ENCODE assay signal across 19 cellular contexts in the genomic region with DNA sequence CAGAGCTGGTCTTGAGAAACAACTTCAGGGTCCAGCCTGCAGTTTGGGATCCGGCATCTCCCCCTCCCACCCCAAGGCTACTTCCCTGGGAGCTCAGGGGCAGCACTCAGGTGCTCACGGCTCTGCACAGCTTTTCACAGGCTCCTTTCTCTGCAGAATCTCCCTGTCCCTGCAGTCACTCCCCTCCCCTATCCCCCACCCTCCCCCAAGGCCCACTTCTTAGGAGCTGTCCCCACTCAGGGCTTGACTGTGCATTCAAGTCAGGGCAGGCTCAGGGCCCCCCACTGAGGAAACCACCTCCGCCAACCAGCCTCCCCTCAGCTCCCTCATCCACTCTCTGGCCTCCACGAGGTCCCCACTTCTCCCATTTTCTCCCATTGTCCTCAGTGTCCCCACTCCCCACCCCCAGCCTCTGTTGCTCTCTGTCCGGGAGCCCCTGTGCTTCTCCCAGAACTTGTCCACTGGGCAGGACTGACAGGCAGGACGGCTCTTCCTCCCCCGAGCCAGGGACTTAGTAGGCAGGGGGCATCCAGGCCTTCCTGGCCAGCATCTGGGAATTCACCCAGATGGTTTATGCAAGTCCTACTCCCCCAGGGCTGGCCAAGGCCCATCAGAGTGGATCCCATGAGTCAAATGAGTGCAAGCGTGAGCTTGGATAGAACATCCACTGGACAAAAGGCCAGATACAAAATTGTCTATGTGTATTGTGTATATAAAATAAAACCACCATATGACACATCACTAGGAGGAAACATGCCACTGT. TPM values are rescaled to one million over a fixed set of nuclear protein-coding genes. Genes with fewer than 3 reads are reported as not detected.
DNase-seq lines count a peak whose midpoint lies in the region; ATAC-seq and TF ChIP-seq lines count a peak whose summit lies in the region.
"Had no signal": no experiment of that assay in that cellular context is flagged by ENCODE, and none has a peak within 500 bp of the region (broad histone marks: within the 10 kb centered on the region; RNA-seq: fewer than 3 reads in every experiment).

No MANE protein-coding gene starts in this region.

- TF ChIP-seq CTCF in Loucy (conservative IDR thresholded peaks at IDR 0.05; ENCODE audit: low read length) (no peak), fibroblast of mammary gland (conservative IDR thresholded peaks at IDR 0.05; ENCODE audit: control insufficient read depth, insufficient read depth, low read depth, low read length) (no peak), right lobe of liver (IDR thresholded peaks at IDR 0.05) (no peak), foreskin fibroblast (IDR thresholded peaks at IDR 0.05; ENCODE audit: low read depth, low read length) (no peak)

- H3K9me3 ChIP-seq in Loucy (ENCODE audit: insufficient read depth, low read depth, low read length), result no peaks in the 10 kb centered on the region
- H3K9me3 ChIP-seq in right lobe of liver, result no peaks in the 10 kb centered on the region

- no peaks in the 10 kb centered on the region for H3K9me3 Mint-ChIP-seq in natural killer cell treated with Interleukin-12 subunit alpha and Interleukin-12 subunit beta and Interleukin-15 and Interleukin-18, amount 100 ng/mL, for 72 hours
- H3K9me3 Mint-ChIP-seq: activated B cell treated with CpG ODN at 0.5 μM for 24 hours; CD8-positive, alpha-beta memory T cell; neural progenitor cell; T-helper 1 cell treated with Interleukin-12 subunit alpha and Interleukin-12 subunit beta and Interleukin-4 antibody, amounts not matched to agents 30 μg/mL and 1 μg/mL, for 36 hours had no signal

- H2AFZ ChIP-seq in Loucy (ENCODE audit: low read length), result no peak overlapping the region
- H2AFZ ChIP-seq: neural progenitor cell had no signal

- H4K20me1 ChIP-seq in Loucy (ENCODE audit: insufficient read depth, low read length, poor library complexity, severe bottlenecking), result no peaks in the 10 kb centered on the region

- no peaks in the 10 kb centered on the region for H3K27me3 Mint-ChIP-seq in natural killer cell treated with Interleukin-12 subunit alpha and Interleukin-12 subunit beta and Interleukin-15 and Interleukin-18, amount 100 ng/mL, for 72 hours
- H3K27me3 Mint-ChIP-seq: CD8-positive, alpha-beta memory T cell had no signal

- peak overlapping the region; percentile 53 for H3K4me3 ChIP-seq in Loucy (ENCODE audit: low read length, poor library complexity, severe bottlenecking)
- no peak overlapping the region for H3K4me3 ChIP-seq in fibroblast of mammary gland (ENCODE audit: control insufficient read depth, low read depth, low read length)
- H3K4me3 ChIP-seq in right lobe of liver, result no peak overlapping the region
- no peak overlapping the region for H3K4me3 ChIP-seq in foreskin fibroblast (ENCODE audit: low read depth in 1 of 2, low read length in 2 of 2)
- H3K4me3 ChIP-seq: neural progenitor cell had no signal

- no peaks in the 10 kb centered on the region for H3F3A ChIP-seq in Loucy (ENCODE audit: low read depth)

- H3K9me2 ChIP-seq in Loucy (replicated peaks; ENCODE audit: low read depth, low read length), result no peaks in the 10 kb centered on the region

- H3K4me2 ChIP-seq in Loucy (ENCODE audit: low read depth, low read length, poor library complexity, severe bottlenecking), result peak overlapping the region; percentile 78
- H3K4me2 ChIP-seq: neural progenitor cell had no signal

- 80% methylated on average over 5 of the region's 8 CpGs for whole genome bisulfite sequencing in right lobe of liver (ENCODE audit: insufficient coverage, low coverage, low lambda C conversion rate, missing lambda C conversion rate)

- H3K36me3 Mint-ChIP-seq in natural killer cell treated with Interleukin-12 subunit alpha and Interleukin-12 subunit beta and Interleukin-15 and Interleukin-18, amount 100 ng/mL, for 72 hours, result no peaks in the 10 kb centered on the region
- H3K36me3 Mint-ChIP-seq: CD8-positive, alpha-beta memory T cell; neural progenitor cell had no signal

- TF ChIP-seq POLR2A in right lobe of liver (IDR thresholded peaks at IDR 0.05), result no peak

- peak overlapping the region; percentile 78 for H3K4me3 Mint-ChIP-seq in natural killer cell treated with Interleukin-12 subunit alpha and Interleukin-12 subunit beta and Interleukin-15 and Interleukin-18, amount 100 ng/mL, for 72 hours
- H3K4me3 Mint-ChIP-seq: activated B cell treated with CpG ODN at 0.5 μM for 24 hours; neural progenitor cell; T-helper 1 cell treated with Interleukin-12 subunit alpha and Interleukin-12 subunit beta and Interleukin-4 antibody, amounts not matched to agents 30 μg/mL and 1 μg/mL, for 36 hours had no signal

- H3K36me3 ChIP-seq in Loucy (ENCODE audit: insufficient read depth, low read length), result no peaks in the 10 kb centered on the region
- H3K36me3 ChIP-seq in right lobe of liver, result no peaks in the 10 kb centered on the region
- H3K36me3 ChIP-seq: neural progenitor cell had no signal

- H3K79me2 ChIP-seq in Loucy (ENCODE audit: insufficient read depth, low read length), result no peaks in the 10 kb centered on the region

- no peak overlapping the region for H3K27ac ChIP-seq in right lobe of liver
- H3K27ac ChIP-seq: neural progenitor cell had no signal

- peak overlapping the region; percentile 13 for H3K9ac ChIP-seq in Loucy (ENCODE audit: low read depth, low read length, poor library complexity, severe bottlenecking)
- H3K9ac ChIP-seq: neural progenitor cell had no signal

- intact Hi-C loops in right lobe of liver (cut with DNase I), result no loop called here

- DNase-seq in AG08396 (ENCODE audit: low spot score), result peak; percentile 70
- DNase-seq in fibroblast of mammary gland (ENCODE audit: low read depth), result peak; percentile 76
- DNase-seq in natural killer cell treated with Interleukin-12 subunit alpha and Interleukin-12 subunit beta and Interleukin-15 and Interleukin-18, amount 100 ng/mL, for 72 hours (ENCODE audit: low spot score), result no peak
- no peak for DNase-seq in right lobe of liver
- no peak for DNase-seq in germinal center (ENCODE audit: low spot score)
- no peak for DNase-seq in foreskin fibroblast
- no peak for DNase-seq in activated CD4-positive, CD25-positive, alpha-beta regulatory T cell (lab: John Stamatoyannopoulos, UW)
- DNase-seq: activated B cell treated with CpG ODN at 0.5 μM for 24 hours; activated effector memory CD4-positive, alpha-beta T cell treated with Interleukin-2 at 50 U/mL for 16 hours; CD8-positive, alpha-beta memory T cell; glutamatergic neuron; MM.1S; NCI-H187 treated with DMSO at 0.1 percent for 48 hours; NCI-H510A; SHP77 treated with DMSO at 0.1 percent for 48 hours had no signal

- H3K27me3 ChIP-seq in Loucy (ENCODE audit: insufficient read depth, low read length, poor library complexity, severe bottlenecking), result no peaks in the 10 kb centered on the region
- no peaks in the 10 kb centered on the region for H3K27me3 ChIP-seq in right lobe of liver
- H3K27me3 ChIP-seq: neural progenitor cell had no signal

- no peak for ATAC-seq in natural killer cell treated with Interleukin-12 subunit alpha and Interleukin-12 subunit beta and Interleukin-15 and Interleukin-18, amount 100 ng/mL, for 72 hours
- no peak for ATAC-seq in right lobe of liver

- peak overlapping the region; percentile 86 to 97 for H3K27ac Mint-ChIP-seq in natural killer cell treated with Interleukin-12 subunit alpha and Interleukin-12 subunit beta and Interleukin-15 and Interleukin-18, amount 100 ng/mL, for 72 hours
- H3K27ac Mint-ChIP-seq: activated B cell treated with CpG ODN at 0.5 μM for 24 hours; neural progenitor cell; T-helper 1 cell treated with Interleukin-12 subunit alpha and Interleukin-12 subunit beta and Interleukin-4 antibody, amounts not matched to agents 30 μg/mL and 1 μg/mL, for 36 hours had no signal

- H3K4me1 ChIP-seq in Loucy (ENCODE audit: insufficient read depth, low read length, poor library complexity, severe bottlenecking) (peaks cover 80% of the 10 kb centered on the region), right lobe of liver (no peaks in the 10 kb centered on the region)

- peaks cover 49 to 59% of the 10 kb centered on the region in 2 donors for H3K4me1 Mint-ChIP-seq in natural killer cell treated with Interleukin-12 subunit alpha and Interleukin-12 subunit beta and Interleukin-15 and Interleukin-18, amount 100 ng/mL, for 72 hours (ENCODE audit: low read depth in 2 of 2)

RNA-seq across cellular contexts. Expression of a gene that starts 7.6 kb away (rescaled TPM):
- total RNA-seq in natural killer cell treated with Interleukin-12 subunit alpha and Interleukin-12 subunit beta and Interleukin-15 and Interleukin-18, amount 100 ng/mL, for 72 hours, result 1 to 10 TPM; 3.1 to 3.4 TPM
- total RNA-seq in right lobe of liver, result under 1 TPM; 0.11 to 0.66 (median 0.36) TPM
- total RNA-seq: activated B cell treated with CpG ODN at 0.5 μM for 24 hours, Daoy had no signal

RNA-seq across cellular contexts. Expression of a gene that starts 58.3 kb away (rescaled TPM):
- 1,000 to 10,000 TPM in 1 of 2 donors, 100 to 1,000 TPM in 1; 802 to 1,405 TPM for total RNA-seq in natural killer cell treated with Interleukin-12 subunit alpha and Interleukin-12 subunit beta and Interleukin-15 and Interleukin-18, amount 100 ng/mL, for 72 hours
- 100 to 1,000 TPM in 5 of 6 experiments, 10 to 100 TPM in 1; 78.8 to 203 (median 146) TPM for total RNA-seq in right lobe of liver

Comparison
In these comparisons a context has a peak if more than half of its experiments do, and no peak if none do; other contexts are left out.
1. DNase-seq: peak in AG08396 (single experiment) and fibroblast of mammary gland (single experiment); none in natural killer cell treated with Interleukin-12 subunit alpha and Interleukin-12 subunit beta and Interleukin-15 and Interleukin-18, amount 100 ng/mL, for 72 hours (single experiment), right lobe of liver (0 of 3), germinal center (single experiment), foreskin fibroblast (0 of 2) and activated CD4-positive, CD25-positive, alpha-beta regulatory T cell (0 of 4).